8 cellular contexts compared by ENCODE assay signal in the genomic region with DNA sequence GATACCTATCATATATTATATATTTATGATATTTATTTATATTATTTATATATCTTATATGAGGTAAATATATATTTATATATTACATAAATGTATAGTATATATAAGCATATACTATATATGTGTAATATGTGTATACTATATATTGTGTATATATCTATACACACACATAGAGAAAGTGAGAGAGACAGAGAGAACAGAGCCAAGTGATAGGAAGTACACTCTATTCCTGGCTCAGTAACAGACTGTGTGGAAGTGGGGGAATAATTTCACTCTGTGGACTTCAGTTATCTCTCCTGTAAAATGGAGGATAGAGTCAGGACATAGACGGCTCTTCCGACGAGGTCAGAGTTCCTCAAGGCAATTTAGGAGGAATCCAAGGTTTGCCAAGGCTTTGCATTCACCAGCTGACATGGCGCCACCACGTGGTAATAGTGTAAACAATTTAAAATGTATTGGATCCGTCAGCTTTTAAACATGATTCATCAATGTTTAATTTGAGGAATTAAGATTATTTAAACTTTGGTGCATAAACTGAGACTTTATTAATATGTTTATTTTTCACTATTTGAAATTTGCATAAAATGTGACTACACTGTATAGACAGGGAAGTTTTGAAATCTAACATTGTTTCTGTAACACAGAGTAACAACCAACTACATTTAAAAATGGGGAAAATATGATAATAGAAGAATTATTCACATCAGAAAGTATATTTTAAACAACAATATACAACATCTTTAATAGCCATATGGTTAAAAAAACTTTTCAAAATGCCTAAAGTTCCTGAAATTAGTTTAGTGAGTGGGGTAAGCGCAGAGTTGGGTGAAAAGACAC.
DNase-seq lines count a peak whose midpoint lies in the region; ATAC-seq, FAIRE-seq and TF ChIP-seq lines count a peak whose summit lies in the region.

No MANE protein-coding gene starts in this region.

- H3K79me2 ChIP-seq in trophoblast cell (ENCODE audit: control insufficient read depth, insufficient read depth, low read length, poor library complexity) = no peaks in the 10 kb centered on the region

- H3K4me1 ChIP-seq in A549 (no peaks in the 10 kb centered on the region), trophoblast cell (ENCODE audit: control insufficient read depth in 1 of 2, insufficient read depth in 2 of 2, low read length in 2 of 2) (no peaks in the 10 kb centered on the region)

- H2BK5ac ChIP-seq in trophoblast cell (ENCODE audit: low read depth, low read length, poor library complexity) = no peak overlapping the region

- H4K12ac ChIP-seq in trophoblast cell (ENCODE audit: low read depth, low read length) = no peak overlapping the region

- H3K9me3 Mint-ChIP-seq in activated CD8-positive, alpha-beta T cell treated with anti-CD3 and anti-CD28 coated beads for 36 hours = no peaks in the 10 kb centered on the region

- TF ChIP-seq CTCF in A549 (IDR thresholded peaks at IDR 0.05) (peak; percentile 63), GM10248 (IDR thresholded peaks at IDR 0.05; ENCODE audit: control extremely low read depth, extremely low read depth, low read depth, missing control alignments) (peak; percentile 55), fibroblast of villous mesenchyme (IDR thresholded peaks at IDR 0.05; ENCODE audit: insufficient read depth, low read depth, low read length) (peak; percentile 41)
- peak; percentile 83 for TF ChIP-seq CTCF in activated CD8-positive, alpha-beta T cell treated with anti-CD3 and anti-CD28 coated beads for 36 hours (IDR thresholded peaks at IDR 0.05)

- H2AFZ ChIP-seq in trophoblast cell (ENCODE audit: insufficient read depth, low read length, poor library complexity) = no peak overlapping the region

- H3K4me1 Mint-ChIP-seq in activated CD8-positive, alpha-beta T cell treated with anti-CD3 and anti-CD28 coated beads for 36 hours (ENCODE audit: low read depth) = no peaks in the 10 kb centered on the region

- no peak overlapping the region for H3K27ac Mint-ChIP-seq in activated CD8-positive, alpha-beta T cell treated with anti-CD3 and anti-CD28 coated beads for 36 hours

- H3K36me3 ChIP-seq in trophoblast cell (ENCODE audit: control insufficient read depth in 1 of 2, insufficient read depth in 2 of 2, low read length in 2 of 2) = no peaks in the 10 kb centered on the region

- H3K18ac ChIP-seq in trophoblast cell (ENCODE audit: low read length) = no peak overlapping the region

- no peak overlapping the region for H3K4me3 ChIP-seq in A549
- no peak overlapping the region for H3K4me3 ChIP-seq in fibroblast of villous mesenchyme (ENCODE audit: low read depth, low read length)
- H3K4me3 ChIP-seq in trophoblast cell (ENCODE audit: low read depth, low read length) = no peak overlapping the region

- no peak for TF ChIP-seq POLR2A in A549 (IDR thresholded peaks at IDR 0.05; ENCODE audit: low read length)

- peak; percentile 13 for FAIRE-seq in A549 (lab: Jason Lieb, UNC)

- TF ChIP-seq EP300 in A549 (IDR thresholded peaks at IDR 0.05) = no peak

- no peak overlapping the region for H4K8ac ChIP-seq in trophoblast cell (ENCODE audit: low read depth, low read length)

- ATAC-seq in A549 (peak; percentile 81 to 85), HG02798 (IDR thresholded peaks at IDR 0.05; ENCODE audit: poor library complexity, unreplicated experiment) (peak; percentile 76), GM21737 (IDR thresholded peaks at IDR 0.05; ENCODE audit: unreplicated experiment) (no peak)
- peak; percentile 51 for ATAC-seq in activated CD8-positive, alpha-beta T cell treated with anti-CD3 and anti-CD28 coated beads for 36 hours

- DNase-seq in A549 (ENCODE audit: low read depth in 1 of 2, low spot score in 1 of 2) (peak; percentile 1 to 68), GM10248 (ENCODE audit: extremely low spot score) (no peak), NCI-H524 (lab: John Stamatoyannopoulos, UW) (peak; percentile 67 to 83), fibroblast of villous mesenchyme (ENCODE audit: low read depth) (peak; percentile 56), trophoblast cell (peak; percentile 71 to 96)
- DNase-seq in activated CD8-positive, alpha-beta T cell treated with anti-CD3 and anti-CD28 coated beads for 36 hours = peak; percentile 59

- 13% methylated on average over 7 of the region's 7 CpGs for WGBS in A549 (ENCODE audit: missing lambda C conversion rate)
- no CpG with 5 or more reads among the region's 7 CpGs for WGBS in trophoblast cell (ENCODE audit: extremely low coverage, insufficient coverage, insufficient read length)

- H2BK12ac ChIP-seq in trophoblast cell (ENCODE audit: low read length) = no peak overlapping the region

- no peak overlapping the region for H2AK5ac ChIP-seq in trophoblast cell (ENCODE audit: low read length)

- CTCF ChIA-PET in A549 (lab: Yijun Ruan, JAX) = no interaction called here
- CTCF ChIA-PET in GM10248 (lab: Yijun Ruan, JAX) = interaction anchor here (0.6 to 1.1 kb wide), 11 partner anchors 9 to 439 kb away, joined by 3 to 5 read pairs (median 4); no protein-coding TSS in a partner anchor
- CTCF ChIA-PET in activated CD8-positive, alpha-beta T cell treated with anti-CD3 and anti-CD28 coated beads for 36 hours (lab: Charles Lee) = interaction anchor here (1.0 to 1.1 kb wide), 9 partner anchors 11 to 435 kb away, joined by 3 to 5 read pairs (median 3); no protein-coding TSS in a partner anchor

- H3K9ac ChIP-seq in trophoblast cell (ENCODE audit: low read length) = no peak overlapping the region

- H3K79me1 ChIP-seq in trophoblast cell (ENCODE audit: low read length) = no peaks in the 10 kb centered on the region

- H3K27me3 ChIP-seq in trophoblast cell (ENCODE audit: insufficient read depth, low read length) = no peaks in the 10 kb centered on the region

- peak overlapping the region; percentile 62 for H3K4me2 ChIP-seq in A549
- H3K4me2 ChIP-seq in trophoblast cell (ENCODE audit: low read length) = peak overlapping the region; percentile 17

- H3K27me3 Mint-ChIP-seq in activated CD8-positive, alpha-beta T cell treated with anti-CD3 and anti-CD28 coated beads for 36 hours = peaks cover 11% of the 10 kb centered on the region

- no peak overlapping the region for H3K4me3 Mint-ChIP-seq in activated CD8-positive, alpha-beta T cell treated with anti-CD3 and anti-CD28 coated beads for 36 hours

- H3K14ac ChIP-seq in trophoblast cell (ENCODE audit: low read length) = no peak overlapping the region

- no peaks in the 10 kb centered on the region for H3K9me3 ChIP-seq in A549
- H3K9me3 ChIP-seq in trophoblast cell (ENCODE audit: insufficient read depth, low read depth, low read length) = no peaks in the 10 kb centered on the region

- intact Hi-C loops in activated CD8-positive, alpha-beta T cell treated with anti-CD3 and anti-CD28 coated beads for 36 hours (cut with micrococcal nuclease) = no loop called here

- H2BK120ac ChIP-seq in trophoblast cell (ENCODE audit: insufficient read depth, low read length, poor library complexity) = no peak overlapping the region

- H3K23ac ChIP-seq in trophoblast cell (ENCODE audit: low read length) = no peak overlapping the region

- TF ChIP-seq RAD21 in A549 (conservative IDR thresholded peaks at IDR 0.05 in 1 of 2, IDR thresholded peaks at IDR 0.05 in 1 of 2) = peak; percentile 56 to 57

- H3K36me3 Mint-ChIP-seq in activated CD8-positive, alpha-beta T cell treated with anti-CD3 and anti-CD28 coated beads for 36 hours (ENCODE audit: low read depth) = no peaks in the 10 kb centered on the region

- no peak overlapping the region for H4K91ac ChIP-seq in trophoblast cell (ENCODE audit: low read depth, low read length)

- no peak overlapping the region for H3K27ac ChIP-seq in A549
- H3K27ac ChIP-seq in trophoblast cell (ENCODE audit: low read depth, low read length) = no peak overlapping the region

- H3K4ac ChIP-seq in trophoblast cell (ENCODE audit: low read depth, low read length) = no peak overlapping the region

- POLR2A ChIA-PET in A549 (lab: Yijun Ruan, JAX) = no interaction called here
- POLR2A ChIA-PET in GM10248 (lab: Yijun Ruan, JAX) = no interaction called here
- POLR2A ChIA-PET in activated CD8-positive, alpha-beta T cell treated with anti-CD3 and anti-CD28 coated beads for 36 hours (lab: Charles Lee) = no interaction called here

TF ChIP-seq in A549, 52 proteins besides CTCF, POLR2A, EP300 and RAD21 (continues in another document):
- TF ChIP-seq MAZ (IDR thresholded peaks at IDR 0.05; ENCODE audit: borderline replicate concordance, low read depth, low read length) = no peak
- TF ChIP-seq SMC3 (IDR thresholded peaks at IDR 0.05) = peak; percentile 61
- no peak for TF ChIP-seq ZNF302 (CRISPR knock-in tag; IDR thresholded peaks at IDR 0.05)
- TF ChIP-seq PHF8 (IDR thresholded peaks at IDR 0.05; ENCODE audit: borderline replicate concordance, low read depth) = no peak
- TF ChIP-seq NFE2L2 (conservative IDR thresholded peaks at IDR 0.05; ENCODE audit: low read length) = no peak
- TF ChIP-seq RARB (CRISPR knock-in tag; IDR thresholded peaks at IDR 0.05) = no peak
- TF ChIP-seq JUN (IDR thresholded peaks at IDR 0.05) = no peak
- TF ChIP-seq, protein P1, sequence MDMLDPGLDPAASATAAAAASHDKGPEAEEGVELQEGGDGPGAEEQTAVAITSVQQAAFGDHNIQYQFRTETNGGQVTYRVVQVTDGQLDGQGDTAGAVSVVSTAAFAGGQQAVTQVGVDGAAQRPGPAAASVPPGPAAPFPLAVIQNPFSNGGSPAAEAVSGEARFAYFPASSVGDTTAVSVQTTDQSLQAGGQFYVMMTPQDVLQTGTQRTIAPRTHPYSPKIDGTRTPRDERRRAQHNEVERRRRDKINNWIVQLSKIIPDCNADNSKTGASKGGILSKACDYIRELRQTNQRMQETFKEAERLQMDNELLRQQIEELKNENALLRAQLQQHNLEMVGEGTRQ (IDR thresholded peaks at IDR 0.05) = peak; percentile 15; the same call in 1 of the 2 replicates
- TF ChIP-seq RFX5 (IDR thresholded peaks at IDR 0.05) = no peak
- no peak for TF ChIP-seq SREBF2 (IDR thresholded peaks at IDR 0.05)
- TF ChIP-seq KDM5A (IDR thresholded peaks at IDR 0.05) = no peak
- no peak for TF ChIP-seq CHD4 (IDR thresholded peaks at IDR 0.05; ENCODE audit: borderline replicate concordance)
- TF ChIP-seq EHMT2 (IDR thresholded peaks at IDR 0.05; ENCODE audit: low read depth) = no peak
- TF ChIP-seq HOXA7 (CRISPR knock-in tag; IDR thresholded peaks at IDR 0.05) = no peak
